1 cellular context compared by ENCODE assay signal in the genomic region with DNA sequence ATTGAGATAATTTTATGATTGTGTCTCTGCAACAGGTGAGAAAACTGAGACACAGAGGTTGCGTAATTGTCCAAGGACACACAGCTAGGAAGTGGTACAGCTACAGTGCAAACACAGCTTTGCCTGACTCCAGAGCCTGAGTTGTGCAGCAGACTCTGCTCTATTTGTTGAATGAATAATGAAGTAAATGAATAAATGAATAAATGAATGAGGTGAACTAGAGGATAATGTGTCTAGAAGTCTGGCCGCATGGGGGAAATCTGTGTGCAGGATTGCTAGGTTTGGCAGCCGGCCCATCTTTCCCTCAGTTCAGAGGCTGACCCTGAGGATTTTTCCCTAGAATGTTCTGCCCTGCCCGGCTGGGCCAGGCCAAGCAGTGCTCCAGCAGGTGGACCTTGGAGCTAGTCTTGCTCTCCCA.
TF ChIP-seq lines count a peak whose summit lies in the region.

No MANE protein-coding gene starts in this region.

TF ChIP-seq in endothelial cell of umbilical vein, 7 proteins besides CTCF, POLR2A, EP300 and RAD21 (continued from another document):
- TF ChIP-seq EZH2 (IDR thresholded peaks at IDR 0.05; ENCODE audit: borderline replicate concordance, low read depth, low read length, severe bottlenecking) (no peak), POLR2AphosphoS5 (IDR thresholded peaks at IDR 0.05; ENCODE audit: insufficient read depth, low read depth, low read length) (no peak), MYC (IDR thresholded peaks at IDR 0.05; ENCODE audit: low read depth, low read length) (no peak), GATA2 (IDR thresholded peaks at IDR 0.05; ENCODE audit: insufficient read depth, insufficient read length, low read depth, low read length) (no peak)
